22 cellular contexts compared by ENCODE assay signal in the genomic region with DNA sequence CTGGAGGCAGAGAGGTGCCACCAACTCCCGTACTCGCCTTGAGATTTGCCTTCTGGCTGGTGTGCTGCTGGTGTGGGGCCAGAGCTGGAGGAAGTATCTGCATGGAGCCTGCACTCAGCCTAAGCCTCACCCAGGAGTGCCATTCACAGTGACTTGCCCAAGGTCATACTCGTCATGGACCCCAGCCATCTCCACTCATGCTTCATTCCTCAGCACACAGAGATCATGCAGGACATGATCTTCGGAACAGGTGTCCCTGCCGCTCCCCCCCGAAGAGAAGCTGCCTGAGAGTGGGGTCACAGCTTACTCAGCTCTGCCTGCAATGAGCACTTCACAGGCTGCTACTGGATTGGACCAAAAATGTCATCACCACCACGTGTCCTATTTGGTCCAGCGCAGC. TPM values are rescaled to one million over a fixed set of nuclear protein-coding genes. Genes with fewer than 3 reads are reported as not detected.
DNase-seq lines count a peak whose midpoint lies in the region; ATAC-seq, FAIRE-seq and TF ChIP-seq lines count a peak whose summit lies in the region.
"Had no signal": no experiment of that assay in that cellular context is flagged by ENCODE, and none has a peak within 500 bp of the region (broad histone marks: within the 10 kb centered on the region; RNA-seq: fewer than 3 reads in every experiment).

No MANE protein-coding gene starts in this region.

- CTCF ChIA-PET in HepG2 (lab: Yijun Ruan, JAX; ENCODE audit: low intra/inter-chr PET ratio, low total read pairs): no interaction called here
- CTCF ChIA-PET in HEK293T (lab: Yijun Ruan, JAX): interaction anchor here (0.6 kb wide), 1 partner anchor 236 kb away, joined by 3 read pairs; no protein-coding TSS in a partner anchor

- H3K4me2 ChIP-seq in HepG2 (ENCODE audit: low read depth, low read length): no peak overlapping the region
- H3K4me2 ChIP-seq: A549 had no signal

- DNase-seq in HepG2 (ENCODE audit: low spot score): no peak
- no peak for DNase-seq in right lobe of liver
- no peak for DNase-seq in psoas muscle
- DNase-seq in breast epithelium (ENCODE audit: low spot score in 2 of 2): no peak
- no peak for DNase-seq in UCSD-AML1 (lab: John Stamatoyannopoulos, UW; ENCODE audit: unreplicated experiment)
- no peak for DNase-seq in HEK293T (ENCODE audit: extremely low spot score)
- DNase-seq: AML-193; Caco-2; CD4-positive, alpha-beta T cell; GOT3; H9; IMR-90 had no signal

- TF ChIP-seq POLR2A in HepG2 (IDR thresholded peaks at IDR 0.05; ENCODE audit: insufficient read depth in 1 of 2, low read depth in 2 of 2, low read length in 2 of 2): no peak
- no peak for TF ChIP-seq POLR2A in right lobe of liver (IDR thresholded peaks at IDR 0.05)
- TF ChIP-seq POLR2A in breast epithelium (IDR thresholded peaks at IDR 0.05): no peak

- H3K27me3 ChIP-seq in HepG2 (ENCODE audit: control insufficient read depth in 1 of 2, insufficient read depth in 2 of 2, low read length in 2 of 2): no peaks in the 10 kb centered on the region
- H3K27me3 ChIP-seq in right lobe of liver: no peaks in the 10 kb centered on the region
- H3K27me3 ChIP-seq in liver (ENCODE audit: control insufficient read depth in 4 of 4, insufficient read depth in 4 of 4, low read length in 3 of 4): no peaks in the 10 kb centered on the region
- H3K27me3 ChIP-seq in psoas muscle (ENCODE audit: insufficient read depth in 3 of 3, low read length in 2 of 3): no peaks in the 10 kb centered on the region
- H3K27me3 ChIP-seq in breast epithelium: no peaks in the 10 kb centered on the region

- H3K27ac ChIP-seq in HepG2 (ENCODE audit: extremely low read length, insufficient read depth, low read length) (peak overlapping the region; percentile 89), right lobe of liver (peak overlapping the region in 1 of 3 donors; percentile 76), liver (ENCODE audit: low read depth in 1 of 2, low read length in 2 of 2) (peak overlapping the region; percentile 71 to 79), psoas muscle (no peak overlapping the region), breast epithelium (no peak overlapping the region)
- H3K27ac ChIP-seq: 22Rv1, C4-2B, HL-60 had no signal

- POLR2A ChIA-PET in HepG2 (lab: Yijun Ruan, JAX) (interaction anchor here (1.7 to 4.0 kb wide), 3 partner anchors 15 to 62 kb away, joined by 4 to 15 read pairs (median 6); partner anchors contain the start of gene PC), HEK293T (lab: Yijun Ruan, JAX) (interaction anchor here (1.5 kb wide), 1 partner anchor 53 kb away, joined by 3 read pairs; no protein-coding TSS in a partner anchor)

- intact Hi-C loops in HepG2 (cut with micrococcal nuclease; ENCODE audit: unreplicated experiment) (loop anchor here (5.0 kb wide), 1 partner anchor 48 kb away; the partner anchor contains the start of gene PC), right lobe of liver (cut with DNase I) (no loop called here), psoas muscle (cut with DNase I) (no loop called here), breast epithelium (cut with DNase I; ENCODE audit: low total_unique reads) (no loop called here)

- H3K4me3 ChIP-seq in HepG2 (replicated peaks in 1 of 3; ENCODE audit: insufficient read depth in 1 of 3, low read depth in 2 of 3, low read length in 3 of 3) (no peak overlapping the region), right lobe of liver (no peak overlapping the region), liver (ENCODE audit: low read depth in 1 of 3, low read length in 3 of 3) (no peak overlapping the region), psoas muscle (no peak overlapping the region), breast epithelium (no peak overlapping the region)
- H3K4me3 ChIP-seq: A549 had no signal

- no peak overlapping the region for H3K9ac ChIP-seq in HepG2 (ENCODE audit: insufficient read depth, low read depth, low read length)
- H3K9ac ChIP-seq in liver (ENCODE audit: low read depth in 1 of 2, low read length in 2 of 2): no peak overlapping the region

- no TSS peak for BruUV-seq in HepG2 (replicated peaks; lab: Mats Ljungman, UMichigan)

- WGBS in HepG2 (ENCODE audit: low lambda C conversion rate): 99% methylated on average over 7 of the region's 8 CpGs
- WGBS in right lobe of liver (ENCODE audit: insufficient coverage, low coverage, low lambda C conversion rate, missing lambda C conversion rate): 87% methylated on average over 2 of the region's 8 CpGs
- 95% methylated on average over 8 of the region's 8 CpGs for WGBS in liver
- 73 to 80% (median 78%) methylated on average over 8 of the region's 8 CpGs for WGBS in psoas muscle, 3 donors

- H3K36me3 ChIP-seq in HepG2 (replicated peaks in 1 of 2; ENCODE audit: control insufficient read depth in 1 of 2, insufficient read depth in 2 of 2, low read length in 2 of 2): 0 out of 5 replicates have a peak, but pooled peaks cover 0 to 2% of the 10 kb centered on the region in 2 experiments
- no peaks in the 10 kb centered on the region for H3K36me3 ChIP-seq in right lobe of liver
- no peaks in the 10 kb centered on the region for H3K36me3 ChIP-seq in liver (ENCODE audit: control insufficient read depth in 4 of 4, insufficient read depth in 3 of 4, low read depth in 1 of 4, low read length in 3 of 4)
- H3K36me3 ChIP-seq in psoas muscle (ENCODE audit: insufficient read depth in 1 of 2, low read depth in 1 of 2): no peaks in the 10 kb centered on the region
- H3K36me3 ChIP-seq in breast epithelium: no peaks in the 10 kb centered on the region

- TF ChIP-seq RAD21 in HepG2 (CRISPR knock-in tag; IDR thresholded peaks at IDR 0.05) (no peak), liver (IDR thresholded peaks at IDR 0.05) (no peak)

- H4K20me1 ChIP-seq in HepG2 (ENCODE audit: insufficient read depth, low read length): no peaks in the 10 kb centered on the region

- H3K4me1 ChIP-seq in HepG2 (ENCODE audit: insufficient read depth, low read length) (peaks cover 97% of the 10 kb centered on the region), right lobe of liver (peaks cover 0 to 30% (median 7%) of the 10 kb centered on the region in 4 donors), liver (ENCODE audit: control insufficient read depth in 4 of 4, insufficient read depth in 4 of 4, low read length in 3 of 4) (peaks cover 10 to 45% (median 18%) of the 10 kb centered on the region in 4 donors), psoas muscle (peaks cover 5% of the 10 kb centered on the region), breast epithelium (no peaks in the 10 kb centered on the region)

- ATAC-seq in HepG2: no peak
- ATAC-seq in right lobe of liver: no peak
- ATAC-seq in psoas muscle: peak; percentile 32 to 78 (median 60)
- ATAC-seq in HG02763 (IDR thresholded peaks at IDR 0.05; ENCODE audit: unreplicated experiment): no peak
- ATAC-seq: A549 had no signal

- peaks cover 39% of the 10 kb centered on the region for H3K79me2 ChIP-seq in HepG2 (ENCODE audit: insufficient read depth, low read length)

- FAIRE-seq in HepG2 (lab: Jason Lieb, UNC): no peak
- FAIRE-seq: A549, D721Med, G401.6, GM12891, GM18507 had no signal

- in situ Hi-C loops in HepG2 (cut with HindIII; ENCODE audit: extremely low pct_ligation_motif_present, low pct_unique_long_range_greater_than_20kb): no loop called here

- no peak for TF ChIP-seq EP300 in HepG2 (IDR thresholded peaks at IDR 0.05; ENCODE audit: low read depth in 2 of 2, low read length in 2 of 2)
- TF ChIP-seq EP300 in HepG2 (CRISPR knock-in tag; IDR thresholded peaks at IDR 0.05; ENCODE audit: borderline replicate concordance): no peak

- H3K9me3 ChIP-seq in HepG2 (ENCODE audit: low read length) (no peaks in the 10 kb centered on the region), right lobe of liver (no peaks in the 10 kb centered on the region), liver (ENCODE audit: control insufficient read depth in 4 of 4, low read length in 3 of 4) (no peaks in the 10 kb centered on the region), psoas muscle (no peaks in the 10 kb centered on the region), breast epithelium (no peaks in the 10 kb centered on the region)
- H3K9me3 ChIP-seq: A549, Caco-2 had no signal

- no peak overlapping the region for H2AFZ ChIP-seq in HepG2 (ENCODE audit: low read length)

- TF ChIP-seq CTCF in HepG2 (CRISPR knock-in tag; IDR thresholded peaks at IDR 0.05): no peak
- TF ChIP-seq CTCF in right lobe of liver (IDR thresholded peaks at IDR 0.05): no peak
- no peak for TF ChIP-seq CTCF in liver (IDR thresholded peaks at IDR 0.05; ENCODE audit: low read depth, low read length, missing input control)
- TF ChIP-seq CTCF in psoas muscle (IDR thresholded peaks at IDR 0.05): no peak
- no peak for TF ChIP-seq CTCF in breast epithelium (IDR thresholded peaks at IDR 0.05)

RNA-seq across cellular contexts. Expression of gene PC, which starts 49.0 kb away (rescaled TPM):
- total RNA-seq in HepG2 (2016; rRNA removed; fragmentation: Illumina TruSeq; extraction: Trizol) (32.6 and 39.0 TPM in 2 replicates), right lobe of liver (100 to 1,000 TPM; 265 to 457 (median 317) TPM), liver (100 to 1,000 TPM; 144 to 384 TPM), psoas muscle (10 to 100 TPM; 16.7 to 33.0 (median 25.3) TPM), breast epithelium (100 to 1,000 TPM in 1 of 3 donors, 10 to 100 TPM in 2; 35.4 to 137 (median 50.2) TPM)
- total RNA-seq in HepG2 (2016; cell fraction: cytosol; rRNA removed; fragmentation: Illumina TruSeq; extraction: Trizol; ENCODE audit: low read depth): 4.6 and 5.9 TPM in 2 replicates
- 28.7 and 37.9 TPM in 2 replicates for total RNA-seq in HepG2 (2016; cell fraction: insoluble cytoplasmic fraction; rRNA removed; fragmentation: Illumina TruSeq; extraction: Trizol)
- total RNA-seq in HepG2 (2016; cell fraction: membrane; rRNA removed; fragmentation: Illumina TruSeq; extraction: Trizol): 11.9 and 12.9 TPM in 2 replicates
- 28.9 and 34.0 TPM in 2 replicates for total RNA-seq in HepG2 (2016; cell fraction: nucleus; rRNA removed; fragmentation: Illumina TruSeq; extraction: Trizol)
- polyA plus RNA-seq in HepG2 (2011; rRNA removed) (27.2 and 29.0 TPM in 2 replicates), liver (100 to 1,000 TPM; 209 to 583 TPM), psoas muscle (10 to 100 TPM; 11.1 to 48.8 (median 18.3) TPM)
- 29.7 and 35.1 TPM in 2 replicates for polyA plus RNA-seq in HepG2 (2011; cell fraction: cytosol; rRNA removed)
- polyA plus RNA-seq in HepG2 (2011; cell fraction: nucleus; rRNA removed): 127 and 178 TPM in 2 replicates
- polyA plus RNA-seq in HepG2 (2012): 36.8 and 44.9 TPM in 2 replicates
- 5.4 and 6.3 TPM in 2 replicates for polyA plus RNA-seq in HepG2 (2016; cell fraction: cytosol; fragmentation: Illumina TruSeq; extraction: Trizol; ENCODE audit: low read depth)
- 32.2 and 39.6 TPM in 2 replicates for polyA plus RNA-seq in HepG2 (2016; cell fraction: insoluble cytoplasmic fraction; fragmentation: Illumina TruSeq; extraction: Trizol; ENCODE audit: low read depth)
- 8.2 and 9.4 TPM in 2 replicates for polyA plus RNA-seq in HepG2 (2016; cell fraction: membrane; fragmentation: Illumina TruSeq; extraction: Trizol; ENCODE audit: low read depth)
- polyA plus RNA-seq in HepG2 (2016; cell fraction: nucleus; fragmentation: Illumina TruSeq; extraction: Trizol; ENCODE audit: insufficient read depth, low read depth): 54.7 and 57.4 TPM in 2 replicates
- polyA minus RNA-seq in HepG2 (2011; rRNA and poly(A)+ RNA removed; ENCODE audit: low replicate concordance): 64.1 and 66.8 TPM in 2 replicates
- polyA minus RNA-seq in HepG2 (2011; cell fraction: cytosol; rRNA and poly(A)+ RNA removed): 36.4 and 37.4 TPM in 2 replicates
- 29.3 and 32.8 TPM in 2 replicates for polyA minus RNA-seq in HepG2 (2011; cell fraction: nucleus; rRNA and poly(A)+ RNA removed)

RNA-seq across cellular contexts. Expression of gene LRFN4, which starts 52.3 kb away (rescaled TPM):
- total RNA-seq in HepG2 (2016; rRNA removed; fragmentation: Illumina TruSeq; extraction: Trizol) (4.4 and 6.8 TPM in 2 replicates), right lobe of liver (1 to 10 TPM in 3 of 6 experiments, under 1 TPM in 3; 0.48 to 4.7 (median 1.1) TPM), liver (1 to 10 TPM in 1 of 2 donors, under 1 TPM in 1; 0.75 to 3.4 TPM), psoas muscle (10 to 100 TPM in 3 of 4 donors, 1 to 10 TPM in 1; 7.4 to 11.8 (median 10.7) TPM), breast epithelium (10 to 100 TPM in 2 of 3 donors, 1 to 10 TPM in 1; 5.2 to 14.4 (median 11.7) TPM)
- total RNA-seq in HepG2 (2016; cell fraction: cytosol; rRNA removed; fragmentation: Illumina TruSeq; extraction: Trizol; ENCODE audit: low read depth): 1.1 TPM in 2 replicates
- total RNA-seq in HepG2 (2016; cell fraction: insoluble cytoplasmic fraction; rRNA removed; fragmentation: Illumina TruSeq; extraction: Trizol): 3.5 and 6.4 TPM in 2 replicates
- 4.1 and 5.5 TPM in 2 replicates for total RNA-seq in HepG2 (2016; cell fraction: membrane; rRNA removed; fragmentation: Illumina TruSeq; extraction: Trizol)
- 2.9 and 5.5 TPM in 2 replicates for total RNA-seq in HepG2 (2016; cell fraction: nucleus; rRNA removed; fragmentation: Illumina TruSeq; extraction: Trizol)
- polyA plus RNA-seq in HepG2 (2011; rRNA removed) (1.3 and 2.4 TPM in 2 replicates), liver (1 to 10 TPM in 1 of 2 donors, not detected in 1; 1.5 TPM), psoas muscle (10 to 100 TPM in 2 of 3 donors, 1 to 10 TPM in 1; 8.5 to 16.6 (median 15.3) TPM)
- polyA plus RNA-seq in HepG2 (2011; cell fraction: cytosol; rRNA removed): 1.7 and 3.3 TPM in 2 replicates
- polyA plus RNA-seq in HepG2 (2011; cell fraction: nucleus; rRNA removed): 7.1 and 9.6 TPM in 2 replicates
- 1.2 and 2.5 TPM in 2 replicates for polyA plus RNA-seq in HepG2 (2012)
- 1.4 and 1.5 TPM in 2 replicates for polyA plus RNA-seq in HepG2 (2016; cell fraction: cytosol; fragmentation: Illumina TruSeq; extraction: Trizol; ENCODE audit: low read depth)
- 3.8 and 4.4 TPM in 2 replicates for polyA plus RNA-seq in HepG2 (2016; cell fraction: insoluble cytoplasmic fraction; fragmentation: Illumina TruSeq; extraction: Trizol; ENCODE audit: low read depth)
- polyA plus RNA-seq in HepG2 (2016; cell fraction: membrane; fragmentation: Illumina TruSeq; extraction: Trizol; ENCODE audit: low read depth): 3.3 and 4.1 TPM in 2 replicates
- 7.3 and 8.5 TPM in 2 replicates for polyA plus RNA-seq in HepG2 (2016; cell fraction: nucleus; fragmentation: Illumina TruSeq; extraction: Trizol; ENCODE audit: insufficient read depth, low read depth)
- 3.9 and 38.9 TPM in 2 replicates for polyA minus RNA-seq in HepG2 (2011; rRNA and poly(A)+ RNA removed; ENCODE audit: low replicate concordance)
- 2.7 and 3.0 TPM in 2 replicates for polyA minus RNA-seq in HepG2 (2011; cell fraction: cytosol; rRNA and poly(A)+ RNA removed)
- 1.1 and 1.5 TPM in 2 replicates for polyA minus RNA-seq in HepG2 (2011; cell fraction: nucleus; rRNA and poly(A)+ RNA removed)

Comparison
In these comparisons a context has a peak if more than half of its experiments do, and no peak if none do; other contexts are left out.
1. ATAC-seq: peak in psoas muscle (4 of 4); none in HepG2 (single experiment), right lobe of liver (0 of 4) and HG02763 (single experiment).
2. H3K27ac ChIP-seq: peak in HepG2 (single experiment) and liver (2 of 2); none in psoas muscle (single experiment) and breast epithelium (0 of 2).